Comparison of ENCODE assay signal across 15 cellular contexts in the genomic region with DNA sequence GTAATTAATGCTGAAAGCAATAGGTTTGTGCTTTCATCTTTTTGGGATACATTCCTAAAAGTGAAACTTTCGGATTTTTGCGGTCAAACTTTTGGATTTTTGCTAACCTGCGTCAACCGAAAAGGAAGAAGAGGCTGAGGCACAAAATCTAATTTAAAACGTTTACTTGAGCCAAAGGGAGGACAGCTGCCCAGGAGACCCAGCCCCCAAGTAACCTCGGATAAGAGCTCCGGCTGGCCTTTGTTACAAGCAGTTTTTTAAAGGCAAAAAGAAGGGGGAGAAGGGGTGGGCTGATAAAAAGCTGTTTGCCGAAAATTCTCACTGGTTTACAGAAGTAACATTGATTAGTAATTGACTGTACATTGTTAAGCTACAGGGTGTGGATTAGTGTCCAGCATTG. TPM values are rescaled to one million over a fixed set of nuclear protein-coding genes. Genes with fewer than 3 reads are reported as not detected.
DNase-seq lines count a peak whose midpoint lies in the region; ATAC-seq and TF ChIP-seq lines count a peak whose summit lies in the region.
"Had no signal": no experiment of that assay in that cellular context is flagged by ENCODE, and none has a peak within 500 bp of the region (broad histone marks: within the 10 kb centered on the region; RNA-seq: fewer than 3 reads in every experiment).

No MANE protein-coding gene starts in this region.

- no peaks in the 10 kb centered on the region for H3K9me3 Mint-ChIP-seq in neural crest cell

- H3K27ac ChIP-seq in ascending aorta = no peak overlapping the region
- no peak overlapping the region for H3K27ac ChIP-seq in psoas muscle
- H3K27ac ChIP-seq: ovary, suprapubic skin, VCaP had no signal

- H3K27me3 ChIP-seq in ascending aorta (no peaks in the 10 kb centered on the region), psoas muscle (ENCODE audit: insufficient read depth in 3 of 3, low read length in 2 of 3) (peaks cover 0 to 32% (median 0%) of the 10 kb centered on the region in 3 donors)
- H3K27me3 ChIP-seq: ovary, suprapubic skin had no signal

- H3K27me3 Mint-ChIP-seq in neural crest cell (ENCODE audit: low read depth) = no peaks in the 10 kb centered on the region

- intact Hi-C loops in ascending aorta (cut with DNase I) (no loop called here), psoas muscle (cut with DNase I) (loop anchor here in 1 of 2 donors (5.0 kb wide), 1 partner anchor 46 kb away; no protein-coding TSS in a partner anchor)

- H3K27ac Mint-ChIP-seq in neural crest cell (ENCODE audit: unreplicated experiment) = peak overlapping the region; percentile 94

- DNase-seq in ELF-1 (ENCODE audit: low read depth, low spot score) (peak; percentile 51), NCI-H82 (lab: John Stamatoyannopoulos, UW) (peak; percentile 44), fibroblast of mammary gland (ENCODE audit: low read depth) (peak; percentile 20), neural crest cell (ENCODE audit: low read depth, low spot score) (no peak), DMS79 treated with DMSO at 0.1 percent for 48 hours (lab: John Stamatoyannopoulos, UW) (no peak), ascending aorta (ENCODE audit: low spot score in 2 of 2) (no peak), 8988T (no peak), psoas muscle (no peak)
- DNase-seq: activated naive CD4-positive, alpha-beta T cell treated with Interleukin-2 at 50 U/mL for 16 hours; caudate nucleus; ovary had no signal

- H3K4me3 ChIP-seq in fibroblast of mammary gland (ENCODE audit: control insufficient read depth, low read depth, low read length) (no peak overlapping the region), ascending aorta (no peak overlapping the region), psoas muscle (no peak overlapping the region)
- H3K4me3 ChIP-seq: lung, ovary, suprapubic skin had no signal

- WGBS in psoas muscle, 3 donors = 17 to 41% (median 20%) methylated on average over 8 of the region's 8 CpGs

- TF ChIP-seq CTCF in fibroblast of mammary gland (conservative IDR thresholded peaks at IDR 0.05; ENCODE audit: control insufficient read depth, insufficient read depth, low read depth, low read length) = no peak
- no peak for TF ChIP-seq CTCF in neural crest cell (conservative IDR thresholded peaks at IDR 0.05)
- no peak for TF ChIP-seq CTCF in ascending aorta (IDR thresholded peaks at IDR 0.05)
- TF ChIP-seq CTCF in psoas muscle (IDR thresholded peaks at IDR 0.05) = no peak

- H3K4me1 ChIP-seq in ascending aorta (no peaks in the 10 kb centered on the region), psoas muscle (peaks cover 5% of the 10 kb centered on the region)

- peak overlapping the region; percentile 78 for H3K4me3 Mint-ChIP-seq in neural crest cell

- peaks cover 20% of the 10 kb centered on the region for H3K4me1 Mint-ChIP-seq in neural crest cell

- no peaks in the 10 kb centered on the region for H3K36me3 ChIP-seq in ascending aorta
- H3K36me3 ChIP-seq in psoas muscle (ENCODE audit: insufficient read depth in 1 of 2, low read depth in 1 of 2) = no peaks in the 10 kb centered on the region
- H3K36me3 ChIP-seq: ovary, suprapubic skin had no signal

- H3K9me3 ChIP-seq in ascending aorta (no peaks in the 10 kb centered on the region), psoas muscle (peaks cover 5% of the 10 kb centered on the region)
- H3K9me3 ChIP-seq: ovary, suprapubic skin had no signal

- ATAC-seq in psoas muscle = no peak
- ATAC-seq: SK-N-SH treated with all-trans-retinoic acid at 6 μM for 48 hours had no signal

- H3K36me3 Mint-ChIP-seq in neural crest cell (ENCODE audit: low read depth) = no peaks in the 10 kb centered on the region

RNA-seq across cellular contexts. Expression of gene USP9X, which starts 59.3 kb away (rescaled TPM):
- total RNA-seq in neural crest cell (60.0 and 62.2 TPM in 2 replicates), ascending aorta (23.7 TPM), psoas muscle (100 to 1,000 TPM in 3 of 4 donors, 10 to 100 TPM in 1; 87.4 to 138 (median 127) TPM)
- polyA plus RNA-seq in psoas muscle = 10 to 100 TPM; 19.4 to 44.9 (median 24.6) TPM

Comparison
In these comparisons a context has a peak if more than half of its experiments do, and no peak if none do; other contexts are left out.
1. DNase-seq: peak in ELF-1 (single experiment), NCI-H82 (single experiment) and fibroblast of mammary gland (single experiment); none in neural crest cell (single experiment), DMS79 treated with DMSO at 0.1 percent for 48 hours (single experiment), ascending aorta (0 of 2), 8988T (single experiment) and psoas muscle (0 of 2).